ENCODE assay signal across 2 cellular contexts in genomic region chr3:50339485-50340196, GRCh38.
TF ChIP-seq lines count a peak whose summit lies in the region.

No MANE protein-coding gene starts in this region.

TF ChIP-seq in GM23338, 12 proteins besides CTCF, POLR2A, EP300 and RAD21:
- TF ChIP-seq EZH2phosphoT487 (IDR thresholded peaks at IDR 0.05; ENCODE audit: unreplicated experiment) (no peak), REST (IDR thresholded peaks at IDR 0.05; ENCODE audit: unreplicated experiment) (no peak), ZNF462 (CRISPR knock-in tag; IDR thresholded peaks at IDR 0.05) (no peak), ZNF331 (CRISPR knock-in tag; IDR thresholded peaks at IDR 0.05; ENCODE audit: low read depth) (no peak), JUNB (IDR thresholded peaks at IDR 0.05; ENCODE audit: unreplicated experiment) (no peak), NANOG (IDR thresholded peaks at IDR 0.05; ENCODE audit: borderline replicate concordance) (no peak), POLR2AphosphoS5 (IDR thresholded peaks at IDR 0.05; ENCODE audit: low read depth) (no peak), ZNF114 (CRISPR knock-in tag; IDR thresholded peaks at IDR 0.05) (no peak), CREB1 (CRISPR knock-in tag; IDR thresholded peaks at IDR 0.05; ENCODE audit: low read depth) (no peak), ETS1 (IDR thresholded peaks at IDR 0.05) (no peak), STAT1 (IDR thresholded peaks at IDR 0.05; ENCODE audit: unreplicated experiment) (no peak), EZH2 (IDR thresholded peaks at IDR 0.05; ENCODE audit: low read depth, unreplicated experiment) (no peak)

TF ChIP-seq in GM12878, 131 proteins besides CTCF, POLR2A, EP300 and RAD21:
- TF ChIP-seq IKZF1 (conservative IDR thresholded peaks at IDR 0.05): no peak
- 0 out of 2 replicates have a peak, but pooled peaks have one; percentile 12 for TF ChIP-seq NR2F1 (conservative IDR thresholded peaks at IDR 0.05)
- TF ChIP-seq MEF2B (IDR thresholded peaks at IDR 0.05; ENCODE audit: partially characterized antibody, poor library complexity, severe bottlenecking): peak; percentile 25
TF ChIP-seq in GM12878: peak in this region for 2.
